In genomic region chr10:52752801-52753437, GRCh38 we compare ENCODE assay signal across 22 cellular contexts. TPM values are rescaled to one million over a fixed set of nuclear protein-coding genes. Genes with fewer than 3 reads are reported as not detected.
"Had no signal": no experiment of that assay in that cellular context is flagged by ENCODE, and none has a peak within 500 bp of the region (broad histone marks: within the 10 kb centered on the region; RNA-seq: fewer than 3 reads in every experiment).

No MANE protein-coding gene starts in this region.

- H3K4me1 ChIP-seq: gastrocnemius medialis, parathyroid adenoma, tibial artery, uterus had no signal

- H3K27me3 ChIP-seq: gastrocnemius medialis, heart right ventricle, tibial artery, uterus had no signal

- H3K4me1 Mint-ChIP-seq: activated naive CD8-positive, alpha-beta T cell treated with anti-CD3 and anti-CD28 coated beads for 36 hours; brain had no signal

- H3K27ac Mint-ChIP-seq: activated naive CD8-positive, alpha-beta T cell treated with anti-CD3 and anti-CD28 coated beads for 36 hours; activated T-helper 1 cell treated with anti-CD3 and anti-CD28 coated beads, Interleukin-12 subunit alpha, Interleukin-12 subunit beta, Interleukin-2, Interleukin-4 antibody, amounts not matched to agents 30 ng/mL and 10 ng/mL and 1 ng/mL, durations not matched to agents 14 hours and 24 hours and 36 hours; brain; naive thymus-derived CD8-positive, alpha-beta T cell had no signal

- ATAC-seq: gastrocnemius medialis; heart right ventricle; left lobe of liver; naive thymus-derived CD8-positive, alpha-beta T cell had no signal

- H3K27ac ChIP-seq: coronary artery, gastrocnemius medialis, heart right ventricle, parathyroid adenoma, tibial artery, uterus had no signal

- H3K4me3 ChIP-seq: coronary artery, gastrocnemius medialis, heart right ventricle, tibial artery, uterus had no signal

- H3K4me3 Mint-ChIP-seq: activated naive CD8-positive, alpha-beta T cell treated with anti-CD3 and anti-CD28 coated beads for 36 hours; activated T-helper 1 cell treated with anti-CD3 and anti-CD28 coated beads, Interleukin-12 subunit alpha, Interleukin-12 subunit beta, Interleukin-2, Interleukin-4 antibody, amounts not matched to agents 30 ng/mL and 10 ng/mL and 1 ng/mL, durations not matched to agents 14 hours and 24 hours and 36 hours; brain; naive thymus-derived CD8-positive, alpha-beta T cell had no signal

- H3K9ac ChIP-seq: parathyroid adenoma had no signal

- H3K79me2 ChIP-seq: parathyroid adenoma had no signal

- H3K36me3 Mint-ChIP-seq: activated naive CD8-positive, alpha-beta T cell treated with anti-CD3 and anti-CD28 coated beads for 36 hours; brain; naive thymus-derived CD8-positive, alpha-beta T cell had no signal

- H3K36me3 ChIP-seq: gastrocnemius medialis, heart right ventricle, tibial artery, uterus had no signal

- H3K9me3 Mint-ChIP-seq: activated naive CD8-positive, alpha-beta T cell treated with anti-CD3 and anti-CD28 coated beads for 36 hours; activated T-helper 1 cell treated with anti-CD3 and anti-CD28 coated beads, Interleukin-12 subunit alpha, Interleukin-12 subunit beta, Interleukin-2, Interleukin-4 antibody, amounts not matched to agents 30 ng/mL and 10 ng/mL and 1 ng/mL, durations not matched to agents 14 hours and 24 hours and 36 hours had no signal

- H3K9me3 ChIP-seq: gastrocnemius medialis, heart right ventricle, tibial artery, uterus had no signal

- DNase-seq: activated CD4-positive, CD25-positive, alpha-beta regulatory T cell treated with anti-CD3 and anti-CD28 coated beads, Interleukin-2, amount 50 U/mL, for 72 hours; activated naive CD8-positive, alpha-beta T cell treated with anti-CD3 and anti-CD28 coated beads for 36 hours; central memory CD4-positive, alpha-beta T cell; effector CD4-positive, alpha-beta T cell; gastrocnemius medialis; heart right ventricle; mammary epithelial cell; naive thymus-derived CD8-positive, alpha-beta T cell; stimulated activated CD4-positive, alpha-beta T cell treated with anti-CD3 and anti-CD28 coated beads, Interleukin-2, amount 100 ng/mL, for 48 hours; stimulated activated naive CD4-positive, alpha-beta T cell; T-helper 9 cell; tibial artery; uterus had no signal

- H2AFZ ChIP-seq: parathyroid adenoma had no signal

RNA-seq across cellular contexts. Expression of gene MBL2, which starts 19.7 kb away (rescaled TPM):
- total RNA-seq: activated CD8-positive, alpha-beta memory T cell treated with anti-CD3 and anti-CD28 coated beads for 36 hours; activated naive CD8-positive, alpha-beta T cell treated with anti-CD3 and anti-CD28 coated beads for 36 hours; activated T-helper 1 cell treated with anti-CD3 and anti-CD28 coated beads, Interleukin-12 subunit alpha, Interleukin-12 subunit beta, Interleukin-2, Interleukin-4 antibody, amounts not matched to agents 30 ng/mL and 10 ng/mL and 1 ng/mL, durations not matched to agents 14 hours and 24 hours and 36 hours; fibroblast of lung; heart right ventricle; mammary epithelial cell; naive thymus-derived CD8-positive, alpha-beta T cell; renal cortical epithelial cell; subcutaneous adipose tissue; uterus had no signal
- polyA plus RNA-seq: fibroblast of lung; heart right ventricle; mammary epithelial cell; naive thymus-derived CD8-positive, alpha-beta T cell had no signal
